30 cellular contexts compared by ENCODE assay signal in the genomic region with DNA sequence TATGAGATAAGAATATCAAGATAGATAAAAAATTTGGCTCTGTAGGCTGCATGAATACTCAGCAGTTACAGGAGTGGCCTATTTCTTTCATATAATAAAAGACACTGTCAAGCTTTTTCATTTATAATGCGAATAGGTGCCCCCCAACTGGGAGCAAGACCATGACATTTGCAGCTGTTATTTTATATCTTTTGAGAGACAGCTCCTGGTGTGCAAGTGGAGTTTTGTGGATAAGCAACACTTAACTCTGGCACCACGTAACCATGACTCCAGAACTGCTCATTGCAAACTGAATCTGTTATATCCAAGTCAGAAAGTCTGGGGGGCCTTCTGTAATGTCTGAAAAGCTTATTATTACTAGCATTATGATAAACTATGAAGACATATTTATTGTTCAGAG.
"Had no signal": no experiment of that assay in that cellular context is flagged by ENCODE, and none has a peak within 500 bp of the region (broad histone marks: within the 10 kb centered on the region; RNA-seq: fewer than 3 reads in every experiment).

No MANE protein-coding gene starts in this region.

- H3K9me3 Mint-ChIP-seq: activated naive CD4-positive, alpha-beta T cell treated with anti-CD3 and anti-CD28 coated beads, Interleukin-2, amount 50 U/mL, for 24 hours; activated naive CD8-positive, alpha-beta T cell treated with anti-CD3 and anti-CD28 coated beads, Interleukin-2, amount 50 U/mL, for 24 hours; activated T-helper 2 cell treated with anti-CD3 and anti-CD28 coated beads, Interferon-gamma antibody, Interleukin-2, Interleukin-4, amounts not matched to agents 10 μg/mL and 5 μg/mL and 100 μg/mL, durations not matched to agents 14 hours and 24 hours and 36 hours; neural crest cell; stimulated activated memory B cell treated with anti-CD40 and anti-IgM and Interleukin-4, amounts not matched to agents 10 μg/mL and 1 μg/mL and 100 μg/mL, for 72 hours had no signal

- H3K27me3 ChIP-seq: breast epithelium, pancreas, sigmoid colon, stomach, thyroid gland, upper lobe of right lung had no signal

- ATAC-seq: activated CD4-positive, alpha-beta T cell treated with anti-CD3 and anti-CD28 coated beads for 36 hours; activated CD8-positive, alpha-beta memory T cell treated with anti-CD3 and anti-CD28 coated beads, Interleukin-2, amount 10 ng/mL, durations not matched to agents 7 days and 5 days; activated CD8-positive, alpha-beta T cell treated with anti-CD3 and anti-CD28 coated beads, Interleukin-2, amount 10 ng/mL, durations not matched to agents 7 days and 5 days; activated naive CD8-positive, alpha-beta T cell treated with anti-CD3 and anti-CD28 coated beads, Interleukin-2, amount 50 U/mL, for 24 hours; esophagus mucosa; left cardiac atrium; left ventricle myocardium superior; naive thymus-derived CD4-positive, alpha-beta T cell; pancreas; psoas muscle; stimulated activated memory B cell treated with anti-CD40 and anti-IgM and Interleukin-4, amounts not matched to agents 10 μg/mL and 1 μg/mL and 100 μg/mL, for 72 hours; upper lobe of right lung had no signal

- H3K36me3 ChIP-seq: breast epithelium, pancreas, sigmoid colon, stomach, thyroid gland, upper lobe of right lung had no signal

- H3K4me3 ChIP-seq: breast epithelium, pancreas, psoas muscle, sigmoid colon, stomach, thyroid gland, upper lobe of right lung had no signal

- H3K4me3 Mint-ChIP-seq: activated B cell treated with CpG ODN at 0.5 μM for 24 hours; activated CD4-positive, alpha-beta T cell treated with anti-CD3 and anti-CD28 coated beads for 36 hours; activated CD8-positive, alpha-beta memory T cell treated with anti-CD3 and anti-CD28 coated beads, Interleukin-2, amount 10 ng/mL, durations not matched to agents 7 days and 5 days; activated CD8-positive, alpha-beta T cell treated with anti-CD3 and anti-CD28 coated beads, Interleukin-2, amount 10 ng/mL, durations not matched to agents 7 days and 5 days; activated naive CD4-positive, alpha-beta T cell treated with anti-CD3 and anti-CD28 coated beads, Interleukin-2, amount 50 U/mL, for 24 hours; activated naive CD8-positive, alpha-beta T cell treated with anti-CD3 and anti-CD28 coated beads, Interleukin-2, amount 50 U/mL, for 24 hours; naive thymus-derived CD4-positive, alpha-beta T cell; neural crest cell; stimulated activated memory B cell treated with anti-CD40 and anti-IgM and Interleukin-4, amounts not matched to agents 10 μg/mL and 1 μg/mL and 100 μg/mL, for 72 hours had no signal

- H3K4me1 ChIP-seq: breast epithelium, pancreas, psoas muscle, sigmoid colon, stomach, thyroid gland, upper lobe of right lung had no signal

- H3K4me1 Mint-ChIP-seq: activated B cell treated with CpG ODN at 0.5 μM for 24 hours; activated CD4-positive, alpha-beta T cell treated with anti-CD3 and anti-CD28 coated beads for 36 hours; activated CD8-positive, alpha-beta memory T cell treated with anti-CD3 and anti-CD28 coated beads, Interleukin-2, amount 10 ng/mL, durations not matched to agents 7 days and 5 days; activated naive CD4-positive, alpha-beta T cell treated with anti-CD3 and anti-CD28 coated beads, Interleukin-2, amount 50 U/mL, for 24 hours; activated naive CD8-positive, alpha-beta T cell treated with anti-CD3 and anti-CD28 coated beads, Interleukin-2, amount 50 U/mL, for 24 hours; naive thymus-derived CD4-positive, alpha-beta T cell; stimulated activated memory B cell treated with anti-CD40 and anti-IgM and Interleukin-4, amounts not matched to agents 10 μg/mL and 1 μg/mL and 100 μg/mL, for 72 hours had no signal

- H3K27me3 Mint-ChIP-seq: activated B cell treated with CpG ODN at 0.5 μM for 24 hours; activated CD4-positive, alpha-beta T cell treated with anti-CD3 and anti-CD28 coated beads for 36 hours; activated CD8-positive, alpha-beta memory T cell treated with anti-CD3 and anti-CD28 coated beads, Interleukin-2, amount 10 ng/mL, durations not matched to agents 7 days and 5 days; activated naive CD4-positive, alpha-beta T cell treated with anti-CD3 and anti-CD28 coated beads, Interleukin-2, amount 50 U/mL, for 24 hours; activated naive CD8-positive, alpha-beta T cell treated with anti-CD3 and anti-CD28 coated beads, Interleukin-2, amount 50 U/mL, for 24 hours; naive thymus-derived CD4-positive, alpha-beta T cell; stimulated activated memory B cell treated with anti-CD40 and anti-IgM and Interleukin-4, amounts not matched to agents 10 μg/mL and 1 μg/mL and 100 μg/mL, for 72 hours had no signal

- H3K27ac Mint-ChIP-seq: activated B cell treated with CpG ODN at 0.5 μM for 24 hours; activated CD4-positive, alpha-beta T cell treated with anti-CD3 and anti-CD28 coated beads for 36 hours; activated CD8-positive, alpha-beta memory T cell treated with anti-CD3 and anti-CD28 coated beads, Interleukin-2, amount 10 ng/mL, durations not matched to agents 7 days and 5 days; activated CD8-positive, alpha-beta T cell treated with anti-CD3 and anti-CD28 coated beads, Interleukin-2, amount 10 ng/mL, durations not matched to agents 7 days and 5 days; activated naive CD4-positive, alpha-beta T cell treated with anti-CD3 and anti-CD28 coated beads, Interleukin-2, amount 50 U/mL, for 24 hours; activated naive CD8-positive, alpha-beta T cell treated with anti-CD3 and anti-CD28 coated beads, Interleukin-2, amount 50 U/mL, for 24 hours; activated T-helper 2 cell treated with anti-CD3 and anti-CD28 coated beads, Interferon-gamma antibody, Interleukin-2, Interleukin-4, amounts not matched to agents 10 μg/mL and 5 μg/mL and 100 μg/mL, durations not matched to agents 14 hours and 24 hours and 36 hours; naive thymus-derived CD4-positive, alpha-beta T cell; stimulated activated memory B cell treated with anti-CD40 and anti-IgM and Interleukin-4, amounts not matched to agents 10 μg/mL and 1 μg/mL and 100 μg/mL, for 72 hours had no signal

- H3K9me3 ChIP-seq: breast epithelium, psoas muscle, sigmoid colon, stomach, thyroid gland, upper lobe of right lung had no signal

- H3K27ac ChIP-seq: breast epithelium, pancreas, psoas muscle, sigmoid colon, stomach, thyroid gland, upper lobe of right lung had no signal

- H3K36me3 Mint-ChIP-seq: activated CD8-positive, alpha-beta memory T cell treated with anti-CD3 and anti-CD28 coated beads, Interleukin-2, amount 10 ng/mL, durations not matched to agents 7 days and 5 days; activated naive CD4-positive, alpha-beta T cell treated with anti-CD3 and anti-CD28 coated beads, Interleukin-2, amount 50 U/mL, for 24 hours; naive thymus-derived CD4-positive, alpha-beta T cell; stimulated activated memory B cell treated with anti-CD40 and anti-IgM and Interleukin-4, amounts not matched to agents 10 μg/mL and 1 μg/mL and 100 μg/mL, for 72 hours had no signal

- DNase-seq: activated B cell treated with CpG ODN at 0.5 μM for 24 hours; activated CD4-positive, alpha-beta T cell treated with anti-CD3 and anti-CD28 coated beads for 36 hours; activated CD8-positive, alpha-beta memory T cell treated with anti-CD3 and anti-CD28 coated beads, Interleukin-2, amount 10 ng/mL, durations not matched to agents 7 days and 5 days; activated CD8-positive, alpha-beta T cell treated with anti-CD3 and anti-CD28 coated beads, Interleukin-2, amount 10 ng/mL, durations not matched to agents 7 days and 5 days; activated naive CD8-positive, alpha-beta T cell treated with anti-CD3 and anti-CD28 coated beads, Interleukin-2, amount 50 U/mL, for 24 hours; activated T-cell treated with anti-CD3 and anti-CD28 coated beads, Interleukin-2, amount 50 U/mL, for 48 hours; amygdala; central memory CD4-positive, alpha-beta T cell; foreskin fibroblast; head of caudate nucleus; hippocampal formation; left cardiac atrium; left ventricle myocardium superior; naive thymus-derived CD4-positive, alpha-beta T cell; nucleus accumbens; pancreas; psoas muscle; sigmoid colon; small intestine; stimulated activated CD4-positive, alpha-beta T cell treated with anti-CD3 and anti-CD28 coated beads, Interleukin-4, amount 100 ng/mL, for 4 hours; stimulated activated CD8-positive, alpha-beta memory T cell treated with anti-CD3 and anti-CD28 coated beads, Interleukin-4, amount 100 ng/mL, for 48 hours; stomach; thyroid gland; upper lobe of right lung had no signal
